Comparison of ENCODE assay signal across 12 cellular contexts in genomic region chr13:82330499-82330898, GRCh38.
DNase-seq lines count a peak whose midpoint lies in the region; ATAC-seq and TF ChIP-seq lines count a peak whose summit lies in the region.
"Had no signal": no experiment of that assay in that cellular context is flagged by ENCODE, and none has a peak within 500 bp of the region (broad histone marks: within the 10 kb centered on the region; RNA-seq: fewer than 3 reads in every experiment).

No MANE protein-coding gene starts in this region.

- H3K4me2 ChIP-seq in PC-3 (ENCODE audit: low read length): no peak overlapping the region

- H3F3A ChIP-seq in PC-3 (ENCODE audit: low read length, unreplicated experiment): no peaks in the 10 kb centered on the region

- no peak overlapping the region for H2AFZ ChIP-seq in PC-3 (ENCODE audit: low read length)

- H3K36me3 Mint-ChIP-seq in glutamatergic neuron (ENCODE audit: unreplicated experiment): no peaks in the 10 kb centered on the region
- H3K36me3 Mint-ChIP-seq: activated naive CD4-positive, alpha-beta T cell treated with anti-CD3 and anti-CD28 coated beads, Interleukin-2, amount 50 U/mL, for 24 hours had no signal

- no peaks in the 10 kb centered on the region for H3K9me2 ChIP-seq in PC-3 (replicated peaks; ENCODE audit: low read length)

- CTCF ChIA-PET in BJ (lab: Yijun Ruan, JAX) (no interaction called here), PC-3 (lab: Charles Lee) (no interaction called here)

- POLR2A ChIA-PET in BJ (lab: Charles Lee) (no interaction called here), PC-3 (lab: Charles Lee; ENCODE audit: unreplicated experiment) (no interaction called here)

- H4K20me1 ChIP-seq in PC-3 (ENCODE audit: low read length): no peaks in the 10 kb centered on the region

- TF ChIP-seq CTCF in BJ (IDR thresholded peaks at IDR 0.05; ENCODE audit: insufficient read depth, low read depth, low read length): peak; percentile 13; the same call in 1 of the 2 replicates
- peak; percentile 65 for TF ChIP-seq CTCF in PC-3 (conservative IDR thresholded peaks at IDR 0.05; ENCODE audit: low read depth, low read length)
- peak; percentile 79 for TF ChIP-seq CTCF in glutamatergic neuron (IDR thresholded peaks at IDR 0.05; ENCODE audit: partially characterized antibody, unreplicated experiment)
- no peak for TF ChIP-seq CTCF in omental fat pad (IDR thresholded peaks at IDR 0.05)

- H3K27me3 ChIP-seq in BJ (ENCODE audit: control insufficient read depth, insufficient read depth, low read length): no peaks in the 10 kb centered on the region
- H3K27me3 ChIP-seq in PC-3 (ENCODE audit: low read length): no peaks in the 10 kb centered on the region
- H3K27me3 ChIP-seq: SJCRH30 had no signal

- no TSS peak for BruUV-seq in PC-3 (replicated peaks; lab: Mats Ljungman, UMichigan)

- no peaks in the 10 kb centered on the region for H3K79me2 ChIP-seq in PC-3 (ENCODE audit: low read length)

- H3K9me3 ChIP-seq in PC-3 (ENCODE audit: low read length): no peaks in the 10 kb centered on the region
- H3K9me3 ChIP-seq: SJCRH30 had no signal

- no peaks in the 10 kb centered on the region for H3K4me1 ChIP-seq in PC-3 (ENCODE audit: insufficient read depth, low read length)
- H3K4me1 ChIP-seq: SJCRH30 had no signal

- H3K9ac ChIP-seq in PC-3 (ENCODE audit: low read length): no peak overlapping the region

- H3K9me3 Mint-ChIP-seq in glutamatergic neuron (ENCODE audit: unreplicated experiment): no peaks in the 10 kb centered on the region
- H3K9me3 Mint-ChIP-seq: activated naive CD4-positive, alpha-beta T cell treated with anti-CD3 and anti-CD28 coated beads, Interleukin-2, amount 50 U/mL, for 24 hours had no signal

- H3K4me3 Mint-ChIP-seq in glutamatergic neuron (ENCODE audit: unreplicated experiment): no peak overlapping the region
- H3K4me3 Mint-ChIP-seq: activated naive CD4-positive, alpha-beta T cell treated with anti-CD3 and anti-CD28 coated beads, Interleukin-2, amount 50 U/mL, for 24 hours had no signal

- no peak overlapping the region for H3K27ac Mint-ChIP-seq in glutamatergic neuron (ENCODE audit: unreplicated experiment)
- H3K27ac Mint-ChIP-seq: activated naive CD4-positive, alpha-beta T cell treated with anti-CD3 and anti-CD28 coated beads, Interleukin-2, amount 50 U/mL, for 24 hours had no signal

- peak; percentile 48 for ATAC-seq in GM21360 (IDR thresholded peaks at IDR 0.05; ENCODE audit: unreplicated experiment)
- ATAC-seq in PC-3: no peak; the same call in 1 of the 2 replicates
- ATAC-seq in omental fat pad (ENCODE audit: low FRiP score): no peak
- no peak for ATAC-seq in HG03460 (IDR thresholded peaks at IDR 0.05; ENCODE audit: unreplicated experiment)
- ATAC-seq: left colon had no signal

- no peak for DNase-seq in BJ (ENCODE audit: low read depth)
- peak; percentile 59 for DNase-seq in PC-3
- no peak for DNase-seq in glutamatergic neuron
- DNase-seq in NCI-H774 (lab: John Stamatoyannopoulos, UW): no peak
- DNase-seq in NCI-H1436 treated with DMSO at 0.1 percent for 48 hours (lab: John Stamatoyannopoulos, UW): no peak
- DNase-seq in omental fat pad (ENCODE audit: low spot score): no peak
- DNase-seq: left colon; stimulated activated CD4-positive, alpha-beta T cell treated with anti-CD3 and anti-CD28 coated beads, Interleukin-4, amount 100 ng/mL, for 24 hours had no signal

- H3K4me3 ChIP-seq in BJ (ENCODE audit: low read depth, low read length) (no peak overlapping the region), PC-3 (ENCODE audit: low read length) (no peak overlapping the region)
- H3K4me3 ChIP-seq: SJCRH30 had no signal

- H3K36me3 ChIP-seq in BJ (ENCODE audit: control insufficient read depth, insufficient read depth, low read length): no peaks in the 10 kb centered on the region
- no peaks in the 10 kb centered on the region for H3K36me3 ChIP-seq in PC-3 (ENCODE audit: low read depth, low read length)
- H3K36me3 ChIP-seq: SJCRH30 had no signal

- H3K4me1 Mint-ChIP-seq in glutamatergic neuron (ENCODE audit: low read depth, unreplicated experiment): no peaks in the 10 kb centered on the region
- H3K4me1 Mint-ChIP-seq: activated naive CD4-positive, alpha-beta T cell treated with anti-CD3 and anti-CD28 coated beads, Interleukin-2, amount 50 U/mL, for 24 hours had no signal

- intact Hi-C loops in PC-3 (cut with micrococcal nuclease): loop anchor here (1.0 kb wide), 1 partner anchor 400 kb away; no protein-coding TSS in a partner anchor

- no peak overlapping the region for H3K27ac ChIP-seq in PC-3 (ENCODE audit: low read length)
- H3K27ac ChIP-seq: SJCRH30 had no signal

- H3K27me3 Mint-ChIP-seq in glutamatergic neuron (ENCODE audit: unreplicated experiment): no peaks in the 10 kb centered on the region
- H3K27me3 Mint-ChIP-seq: activated naive CD4-positive, alpha-beta T cell treated with anti-CD3 and anti-CD28 coated beads, Interleukin-2, amount 50 U/mL, for 24 hours had no signal

Comparison
In these comparisons a context has a peak if more than half of its experiments do, and no peak if none do; other contexts are left out.
1. CTCF ChIP-seq: peak in BJ (single experiment), PC-3 (single experiment) and glutamatergic neuron (single experiment); none in omental fat pad (0 of 3).